In genomic region chrX:69564665-69565064, GRCh38 we compare ENCODE assay signal across 23 cellular contexts. TPM values are rescaled to one million over a fixed set of nuclear protein-coding genes. Genes with fewer than 3 reads are reported as not detected.
DNase-seq lines count a peak whose midpoint lies in the region; ATAC-seq and TF ChIP-seq lines count a peak whose summit lies in the region.
"Had no signal": no experiment of that assay in that cellular context is flagged by ENCODE, and none has a peak within 500 bp of the region (broad histone marks: within the 10 kb centered on the region; RNA-seq: fewer than 3 reads in every experiment).

No MANE protein-coding gene starts in this region.

- no peak for TF ChIP-seq CTCF in endodermal cell (conservative IDR thresholded peaks at IDR 0.05)

- H3K36me3 ChIP-seq in HUES48 (ENCODE audit: control insufficient read depth, insufficient read depth, low read length) (no peaks in the 10 kb centered on the region), endodermal cell (ENCODE audit: control insufficient read depth, insufficient read depth, low read length) (no peaks in the 10 kb centered on the region)

- H3K4me3 Mint-ChIP-seq in endodermal cell, result no peak overlapping the region
- H3K4me3 Mint-ChIP-seq: CD4-positive, alpha-beta memory T cell had no signal

- H3K27ac ChIP-seq in HUES48 (ENCODE audit: low read depth, low read length) (peak overlapping the region; percentile 78), endodermal cell (ENCODE audit: low read depth, low read length) (no peak overlapping the region)
- H3K27ac ChIP-seq: RWPE1 had no signal

- H3K4me1 ChIP-seq in HUES48 (ENCODE audit: control insufficient read depth, insufficient read depth, low read length), result 0 out of 2 replicates have a peak, but pooled peaks cover 3% of the 10 kb centered on the region
- peaks cover 11% of the 10 kb centered on the region for H3K4me1 ChIP-seq in endodermal cell (ENCODE audit: control insufficient read depth, insufficient read depth, low read length)

- H3K36me3 Mint-ChIP-seq in endodermal cell (ENCODE audit: low read depth), result no peaks in the 10 kb centered on the region
- H3K36me3 Mint-ChIP-seq: CD4-positive, alpha-beta memory T cell had no signal

- no peaks in the 10 kb centered on the region for H3K27me3 Mint-ChIP-seq in endodermal cell (ENCODE audit: insufficient read depth)
- H3K27me3 Mint-ChIP-seq: CD4-positive, alpha-beta memory T cell had no signal

- H3K27me3 ChIP-seq in HUES48 (ENCODE audit: control insufficient read depth, insufficient read depth, low read length), result no peaks in the 10 kb centered on the region
- no peaks in the 10 kb centered on the region for H3K27me3 ChIP-seq in endodermal cell (ENCODE audit: control insufficient read depth, insufficient read depth, low read length, poor library complexity, severe bottlenecking)

- H3K27ac Mint-ChIP-seq in endodermal cell, result peak overlapping the region; percentile 76
- H3K27ac Mint-ChIP-seq: CD4-positive, alpha-beta memory T cell had no signal

- no peak for ATAC-seq in HG02981 (IDR thresholded peaks at IDR 0.05; ENCODE audit: unreplicated experiment)
- ATAC-seq in HG02642 (IDR thresholded peaks at IDR 0.05; ENCODE audit: poor library complexity, unreplicated experiment), result no peak
- ATAC-seq in HG03432 (IDR thresholded peaks at IDR 0.05; ENCODE audit: unreplicated experiment), result no peak
- ATAC-seq: K562 had no signal

- no peak overlapping the region for H3K4me3 ChIP-seq in HUES48 (ENCODE audit: low read depth, low read length)
- H3K4me3 ChIP-seq in endodermal cell (ENCODE audit: low read length), result no peak overlapping the region
- H3K4me3 ChIP-seq: K562 had no signal

- H3K9me3 Mint-ChIP-seq in endodermal cell, result peaks cover 64% of the 10 kb centered on the region

- no peak overlapping the region for H3K9ac ChIP-seq in HUES48 (ENCODE audit: low read depth, low read length)
- H3K9ac ChIP-seq in endodermal cell (ENCODE audit: extremely low read depth, low read length, poor library complexity, severe bottlenecking), result no peak overlapping the region

- peaks cover 44% of the 10 kb centered on the region for H3K9me3 ChIP-seq in HUES48 (ENCODE audit: control insufficient read depth, insufficient read depth, low read length)
- H3K9me3 ChIP-seq in endodermal cell (ENCODE audit: control insufficient read depth, low read length), result peaks cover 15% of the 10 kb centered on the region

- DNase-seq in endodermal cell (no peak), kidney tubule cell (ENCODE audit: low spot score) (peak; percentile 9), HPDE6-E6E7 (ENCODE audit: extremely low spot score) (no peak)
- DNase-seq: C1 segment of cervical spinal cord; CD4-positive, alpha-beta memory T cell; COR-L47; DMS53; EL; GF-D8; Kasumi-1; NCI-H1092 treated with DMSO at 0.1 percent for 48 hours; NCI-H1436; NCI-H187 treated with DMSO at 0.1 percent for 48 hours; NCI-H2107; NCI-H526 treated with DMSO at 0.1 percent for 48 hours; SHP77 treated with DMSO at 0.1 percent for 48 hours; T-helper 1 cell had no signal

- WGBS in endodermal cell (ENCODE audit: insufficient coverage in 1 of 2, insufficient read length in 1 of 2), 2 experiments, result 86% methylated on average over 1 of the region's 2 CpGs; no CpG with 5 or more reads in 1 of the 2 experiments

- peaks cover 14% of the 10 kb centered on the region for H3K4me1 Mint-ChIP-seq in endodermal cell
- H3K4me1 Mint-ChIP-seq: CD4-positive, alpha-beta memory T cell had no signal

RNA-seq across cellular contexts. Expression of gene EDA, which starts 51.2 kb away (rescaled TPM):
- 10 to 100 TPM; 59.0 to 70.6 TPM for total RNA-seq in endodermal cell
- polyA plus RNA-seq in endodermal cell (2013, experiment 1 of 2), result 12.3 TPM
- polyA plus RNA-seq in endodermal cell (2013, experiment 2 of 2), result 15.9 TPM
